In the genomic region with DNA sequence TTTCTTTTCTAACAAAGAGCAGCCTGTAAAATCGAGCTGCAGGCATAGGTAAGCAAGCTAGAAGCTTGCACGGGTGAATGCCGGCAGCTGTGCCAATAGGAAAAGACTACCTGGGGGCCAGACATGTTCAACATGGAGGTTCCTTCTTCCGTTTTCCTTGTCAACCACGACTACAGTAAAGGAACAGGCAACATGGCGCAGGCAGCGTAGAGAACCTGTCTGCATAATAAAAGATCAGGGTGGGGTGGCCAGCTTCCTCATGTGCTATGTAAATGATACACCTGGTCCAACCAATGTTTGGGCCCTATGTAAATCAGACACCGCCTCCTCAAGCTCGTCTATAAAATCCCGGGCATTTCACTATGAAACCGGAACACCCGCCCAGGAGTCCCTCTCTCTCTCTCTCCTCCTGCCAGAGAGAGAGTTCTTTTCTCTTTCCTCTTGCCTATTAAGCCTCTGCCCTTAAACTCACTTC, we compare ENCODE assay signal across 10 cellular contexts.
DNase-seq lines count a peak whose midpoint lies in the region; ATAC-seq and TF ChIP-seq lines count a peak whose summit lies in the region.
"Had no signal": no experiment of that assay in that cellular context is flagged by ENCODE, and none has a peak within 500 bp of the region (broad histone marks: within the 10 kb centered on the region; RNA-seq: fewer than 3 reads in every experiment).

No MANE protein-coding gene starts in this region.

- no peak overlapping the region for H3K4me3 ChIP-seq in GM23338

- H3K27me3 ChIP-seq in GM23338 (ENCODE audit: insufficient read depth): no peaks in the 10 kb centered on the region

- peaks cover 17% of the 10 kb centered on the region for H3K4me1 Mint-ChIP-seq in GM23338
- peaks cover 11% of the 10 kb centered on the region for H3K4me1 Mint-ChIP-seq in mesothelial cell of epicardium

- peak overlapping the region; percentile 41 for H2AFZ ChIP-seq in GM23338

- H3K4me3 Mint-ChIP-seq in GM23338 (no peak overlapping the region; the same call in 2 of the 3 replicates), mesothelial cell of epicardium (no peak overlapping the region)

- H3K9me3 Mint-ChIP-seq in GM23338 (no peaks in the 10 kb centered on the region; the same call in 2 of the 3 replicates), mesothelial cell of epicardium (no peaks in the 10 kb centered on the region)

- H3K4me2 ChIP-seq in GM23338: peak overlapping the region; percentile 55; the same call in 1 of the 2 replicates

- TF ChIP-seq CTCF in GM23338 (conservative IDR thresholded peaks at IDR 0.05; ENCODE audit: low read depth in 2 of 2): no peak
- no peak for TF ChIP-seq CTCF in mesothelial cell of epicardium (IDR thresholded peaks at IDR 0.05; ENCODE audit: unreplicated experiment)

- no peaks in the 10 kb centered on the region for H3F3A ChIP-seq in GM23338 (replicated peaks; ENCODE audit: low read depth)

- no peaks in the 10 kb centered on the region for H4K20me1 ChIP-seq in GM23338 (replicated peaks; ENCODE audit: insufficient read depth)

- peak; percentile 99 for ATAC-seq in GM23338
- no peak for ATAC-seq in GM18907 (IDR thresholded peaks at IDR 0.05; ENCODE audit: unreplicated experiment)
- no peak for ATAC-seq in HG03460 (IDR thresholded peaks at IDR 0.05; ENCODE audit: unreplicated experiment)
- no peak for ATAC-seq in GM21447 (IDR thresholded peaks at IDR 0.05; ENCODE audit: unreplicated experiment)

- DNase-seq in GM23338 (ENCODE audit: low spot score) (peak; percentile 85), NCI-H2107 treated with DMSO at 0.1 percent for 48 hours (lab: John Stamatoyannopoulos, UW; ENCODE audit: unreplicated experiment) (peak; percentile 98), amniotic epithelial cell (ENCODE audit: low read depth) (peak; percentile 81), mesothelial cell of epicardium (ENCODE audit: low spot score in 2 of 2, unreplicated experiment in 2 of 2) (no peak)
- no peak for DNase-seq in activated T-cell treated with anti-CD3 and anti-CD28 coated beads, Interleukin-2, amount 50 U/mL, for 1 hour
- DNase-seq: activated T-cell treated with anti-CD3 and anti-CD28 coated beads for 4 hours, GDM1 had no signal

- H3K27me3 Mint-ChIP-seq in GM23338 (ENCODE audit: insufficient read depth, low read depth, poor library complexity) (no peaks in the 10 kb centered on the region), mesothelial cell of epicardium (ENCODE audit: low read depth) (peaks cover 1% of the 10 kb centered on the region)

- H3K36me3 Mint-ChIP-seq in GM23338 (ENCODE audit: low read depth) (no peaks in the 10 kb centered on the region), mesothelial cell of epicardium (no peaks in the 10 kb centered on the region)

- H3K9me2 ChIP-seq in GM23338 (ENCODE audit: insufficient read depth): peaks cover 9% of the 10 kb centered on the region; the same call in 1 of the 2 replicates

- no peak overlapping the region; the same call in 1 of the 2 replicates for H3K27ac ChIP-seq in GM23338 (ENCODE audit: low read depth)

- no peaks in the 10 kb centered on the region for H3K4me1 ChIP-seq in GM23338 (ENCODE audit: insufficient read depth)

- H3K27ac Mint-ChIP-seq in GM23338 (peak overlapping the region; percentile 82; the same call in 1 of the 2 replicates), mesothelial cell of epicardium (peak overlapping the region; percentile 53)

- no peaks in the 10 kb centered on the region for H3K36me3 ChIP-seq in GM23338 (ENCODE audit: insufficient read depth)

- no peaks in the 10 kb centered on the region for H3K79me2 ChIP-seq in GM23338 (replicated peaks; ENCODE audit: insufficient read depth)

TF ChIP-seq in GM23338, 12 proteins besides CTCF, POLR2A, EP300 and RAD21:
- TF ChIP-seq ZNF114 (CRISPR knock-in tag; IDR thresholded peaks at IDR 0.05) (peak; percentile 93), JUNB (IDR thresholded peaks at IDR 0.05; ENCODE audit: unreplicated experiment) (no peak), ZNF462 (CRISPR knock-in tag; IDR thresholded peaks at IDR 0.05) (no peak), POLR2AphosphoS5 (IDR thresholded peaks at IDR 0.05; ENCODE audit: low read depth) (0 out of 2 replicates have a peak, but pooled peaks have one; percentile 19)
TF ChIP-seq in GM23338: peak in this region for 2.

Comparison
In these comparisons a context has a peak if more than half of its experiments do, and no peak if none do; other contexts are left out.
1. DNase-seq: peak in GM23338 (single experiment), NCI-H2107 treated with DMSO at 0.1 percent for 48 hours (single experiment) and amniotic epithelial cell (single experiment); none in mesothelial cell of epicardium (0 of 2) and activated T-cell treated with anti-CD3 and anti-CD28 coated beads, Interleukin-2, amount 50 U/mL, for 1 hour (single experiment).